ENCODE assay signal across 22 cellular contexts in genomic region chr4:126954537-126955291, GRCh38.
"Had no signal": no experiment of that assay in that cellular context is flagged by ENCODE, and none has a peak within 500 bp of the region (broad histone marks: within the 10 kb centered on the region; RNA-seq: fewer than 3 reads in every experiment).

No MANE protein-coding gene starts in this region.

- ATAC-seq: activated CD4-positive, alpha-beta T cell treated with anti-CD3 and anti-CD28 coated beads for 36 hours; left lobe of liver; natural killer cell had no signal

- H3K36me3 ChIP-seq: cardiac muscle cell, neutrophil, ovary, prostate gland, right atrium auricular region, tibial artery had no signal

- H3K27ac ChIP-seq: cardiac muscle cell, neutrophil, ovary, prostate gland, right atrium auricular region, tibial artery had no signal

- H3K4me3 Mint-ChIP-seq: activated B cell treated with CpG ODN at 0.5 μM for 24 hours; activated CD4-positive, alpha-beta T cell treated with anti-CD3 and anti-CD28 coated beads for 36 hours; activated naive CD4-positive, alpha-beta T cell treated with anti-CD3 and anti-CD28 coated beads for 36 hours; activated naive CD8-positive, alpha-beta T cell treated with anti-CD3 and anti-CD28 coated beads, Interleukin-2, amount 10 ng/mL, durations not matched to agents 7 days and 5 days; immature natural killer cell; mesothelial cell of epicardium; natural killer cell; stimulated activated naive CD8-positive, alpha-beta T cell treated with anti-CD3 and anti-CD28 coated beads, Interleukin-15, Interleukin-2, amounts not matched to agents 100 ng/mL and 50 ng/mL, for 24 hours had no signal

- H3K9me3 ChIP-seq: neutrophil, ovary, prostate gland, right atrium auricular region, tibial artery had no signal

- H3K27me3 ChIP-seq: cardiac muscle cell, neutrophil, ovary, right atrium auricular region, tibial artery had no signal

- H3K36me3 Mint-ChIP-seq: activated naive CD8-positive, alpha-beta T cell treated with anti-CD3 and anti-CD28 coated beads, Interleukin-2, amount 10 ng/mL, durations not matched to agents 7 days and 5 days; immature natural killer cell; mesothelial cell of epicardium; natural killer cell had no signal

- H3K27ac Mint-ChIP-seq: activated B cell treated with CpG ODN at 0.5 μM for 24 hours; activated CD4-positive, alpha-beta T cell treated with anti-CD3 and anti-CD28 coated beads for 36 hours; activated naive CD4-positive, alpha-beta T cell treated with anti-CD3 and anti-CD28 coated beads for 36 hours; activated naive CD8-positive, alpha-beta T cell treated with anti-CD3 and anti-CD28 coated beads, Interleukin-2, amount 10 ng/mL, durations not matched to agents 7 days and 5 days; immature natural killer cell; mesothelial cell of epicardium; natural killer cell; stimulated activated naive CD8-positive, alpha-beta T cell treated with anti-CD3 and anti-CD28 coated beads, Interleukin-15, Interleukin-2, amounts not matched to agents 100 ng/mL and 50 ng/mL, for 24 hours had no signal

- H3K4me1 ChIP-seq: prostate gland, right atrium auricular region, tibial artery had no signal

- H3K27me3 Mint-ChIP-seq: activated B cell treated with CpG ODN at 0.5 μM for 24 hours; activated CD4-positive, alpha-beta T cell treated with anti-CD3 and anti-CD28 coated beads for 36 hours; activated naive CD8-positive, alpha-beta T cell treated with anti-CD3 and anti-CD28 coated beads, Interleukin-2, amount 10 ng/mL, durations not matched to agents 7 days and 5 days; stimulated activated naive CD8-positive, alpha-beta T cell treated with anti-CD3 and anti-CD28 coated beads, Interleukin-15, Interleukin-2, amounts not matched to agents 100 ng/mL and 50 ng/mL, for 24 hours had no signal

- H3K4me3 ChIP-seq: cardiac muscle cell, lung, ovary, prostate gland, right atrium auricular region, tibial artery had no signal

- DNase-seq: activated B cell treated with CpG ODN at 0.5 μM for 24 hours; activated CD4-positive, alpha-beta T cell treated with anti-CD3 and anti-CD28 coated beads for 36 hours; activated CD4-positive, alpha-beta T cell treated with anti-CD3 and anti-CD28 coated beads, Interleukin-2, amount 50 U/mL, for 48 hours; activated naive CD4-positive, alpha-beta T cell treated with anti-CD3 and anti-CD28 coated beads for 36 hours; activated naive CD8-positive, alpha-beta T cell treated with anti-CD3 and anti-CD28 coated beads, Interleukin-2, amount 10 ng/mL, durations not matched to agents 7 days and 5 days; activated T-cell treated with anti-CD3 and anti-CD28 coated beads, Interleukin-2, amount 50 U/mL, for 48 hours; foreskin melanocyte; immature natural killer cell; natural killer cell; ovary; stimulated activated CD4-positive, alpha-beta T cell treated with anti-CD3 and anti-CD28 coated beads, Interleukin-12 subunit alpha, Interleukin-12 subunit beta, amount 100 ng/mL, for 4 hours; stimulated activated CD4-positive, alpha-beta T cell treated with anti-CD3 and anti-CD28 coated beads, Interleukin-4, amount 100 ng/mL, for 4 hours; T1000 had no signal

- H3K4me1 Mint-ChIP-seq: activated B cell treated with CpG ODN at 0.5 μM for 24 hours; activated CD4-positive, alpha-beta T cell treated with anti-CD3 and anti-CD28 coated beads for 36 hours; activated naive CD8-positive, alpha-beta T cell treated with anti-CD3 and anti-CD28 coated beads, Interleukin-2, amount 10 ng/mL, durations not matched to agents 7 days and 5 days; immature natural killer cell; natural killer cell had no signal

- H3K9me3 Mint-ChIP-seq: mesothelial cell of epicardium had no signal
